8 cellular contexts compared by ENCODE assay signal in genomic region chr17:38729886-38730525, GRCh38. TPM values are rescaled to one million over a fixed set of nuclear protein-coding genes. Genes with fewer than 3 reads are reported as not detected.
A peak's percentile ranks its signal among the peaks of the same experiment; 100 is the strongest.
DNase-seq lines count a peak whose midpoint lies in the region; ATAC-seq and TF ChIP-seq lines count a peak whose summit lies in the region.

CISD3 (plus strand) TSS chr17:38730341; CDS start chr17:38730359, 18 bp downstream.

- peak; percentile 69 for ATAC-seq in GM21515 (IDR thresholded peaks at IDR 0.05; ENCODE audit: unreplicated experiment)
- peak; percentile 77 for ATAC-seq in RWPE2 (ENCODE audit: low read depth)

- H3K27me3 ChIP-seq in RWPE2 (ENCODE audit: insufficient read depth, poor library complexity, severe bottlenecking), result no peaks in the 10 kb centered on the region
- H3K27me3 ChIP-seq in neural progenitor cell, result peaks cover 13% of the 10 kb centered on the region
- H3K27me3 ChIP-seq in stomach smooth muscle (ENCODE audit: control insufficient read depth in 1 of 2, insufficient read depth in 2 of 2, low read length in 2 of 2), result no peaks in the 10 kb centered on the region

- H3K36me3 ChIP-seq in RWPE2 (ENCODE audit: low read depth), result peaks cover 37% of the 10 kb centered on the region
- no peaks in the 10 kb centered on the region for H3K36me3 ChIP-seq in neural progenitor cell
- peaks cover 4 to 10% of the 10 kb centered on the region in 2 donors for H3K36me3 ChIP-seq in stomach smooth muscle (ENCODE audit: control insufficient read depth in 2 of 2, insufficient read depth in 2 of 2, low read length in 2 of 2)

- H3K27ac ChIP-seq in RWPE2 (ENCODE audit: poor library complexity, severe bottlenecking), result peak within 1 kb of the TSS; percentile 80
- H3K27ac ChIP-seq in neural progenitor cell, result no peak within 1 kb of the TSS
- peak within 1 kb of the TSS; percentile 88 for H3K27ac ChIP-seq in stomach smooth muscle (ENCODE audit: low read length)

- H3K4me3 Mint-ChIP-seq in IgD-negative memory B cell, result peak within 1 kb of the TSS; percentile 82 to 96 (median 90)
- peak within 1 kb of the TSS; percentile 87 for H3K4me3 Mint-ChIP-seq in neural progenitor cell

- H3K9me3 Mint-ChIP-seq in IgD-negative memory B cell (no peaks in the 10 kb centered on the region), neural progenitor cell (no peaks in the 10 kb centered on the region)

- H3K27me3 Mint-ChIP-seq in IgD-negative memory B cell (no peaks in the 10 kb centered on the region), neural progenitor cell (ENCODE audit: insufficient read depth, low read depth) (peaks cover 10% of the 10 kb centered on the region)

- H3K4me2 ChIP-seq in neural progenitor cell, result peak within 1 kb of the TSS; percentile 93

- peaks cover 47% of the 10 kb centered on the region for H4K20me1 ChIP-seq in neural progenitor cell (ENCODE audit: low read depth)

- no peaks in the 10 kb centered on the region for H3K9me3 ChIP-seq in RWPE2 (ENCODE audit: severe bottlenecking)
- H3K9me3 ChIP-seq in neural progenitor cell (ENCODE audit: low read depth), result no peaks in the 10 kb centered on the region
- H3K9me3 ChIP-seq in stomach smooth muscle (ENCODE audit: control insufficient read depth in 2 of 2, low read length in 2 of 2), result no peaks in the 10 kb centered on the region

- H3K4me3 ChIP-seq in RWPE2 (ENCODE audit: severe bottlenecking), result peak within 1 kb of the TSS; percentile 65
- H3K4me3 ChIP-seq in fibroblast of villous mesenchyme (ENCODE audit: low read depth, low read length), result peak within 1 kb of the TSS; percentile 81
- H3K4me3 ChIP-seq in neural progenitor cell, result peak within 1 kb of the TSS; percentile 62
- peak within 1 kb of the TSS; percentile 86 to 88 for H3K4me3 ChIP-seq in stomach smooth muscle (ENCODE audit: low read length in 2 of 2)

- H3K27ac Mint-ChIP-seq in IgD-negative memory B cell (peak within 1 kb of the TSS; percentile 71 to 91 (median 82)), neural progenitor cell (peak within 1 kb of the TSS; percentile 30)

- H3K4me1 Mint-ChIP-seq in IgD-negative memory B cell (peaks cover 17 to 44% (median 30%) of the 10 kb centered on the region in 3 donors), neural progenitor cell (peaks cover 24% of the 10 kb centered on the region)

- no peaks in the 10 kb centered on the region for H3K4me1 ChIP-seq in RWPE2 (ENCODE audit: insufficient read depth, poor library complexity, severe bottlenecking)
- peaks cover 5% of the 10 kb centered on the region for H3K4me1 ChIP-seq in neural progenitor cell
- peaks cover 38% of the 10 kb centered on the region for H3K4me1 ChIP-seq in stomach smooth muscle (ENCODE audit: control insufficient read depth, insufficient read depth, low read length)

- H3K9ac ChIP-seq in neural progenitor cell, result peak within 1 kb of the TSS; percentile 38
- H3K9ac ChIP-seq in stomach smooth muscle (ENCODE audit: low read length in 2 of 2), result peak within 1 kb of the TSS; percentile 86

- peaks cover 39% of the 10 kb centered on the region for H3F3A ChIP-seq in neural progenitor cell (ENCODE audit: low read depth)

- H3K36me3 Mint-ChIP-seq in IgD-negative memory B cell, result peaks cover 2% of the 10 kb centered on the region
- H3K36me3 Mint-ChIP-seq in neural progenitor cell, result peaks cover 13% of the 10 kb centered on the region

- no peaks in the 10 kb centered on the region for H3K79me2 ChIP-seq in neural progenitor cell (ENCODE audit: low read depth)

- peak; percentile 91 for TF ChIP-seq CTCF in RWPE2 (IDR thresholded peaks at IDR 0.05; ENCODE audit: poor library complexity, severe bottlenecking)
- TF ChIP-seq CTCF in fibroblast of villous mesenchyme (IDR thresholded peaks at IDR 0.05; ENCODE audit: insufficient read depth, low read depth, low read length), result peak; percentile 42
- TF ChIP-seq CTCF in neural progenitor cell (IDR thresholded peaks at IDR 0.05), result peak; percentile 62

- DNase-seq in DMS 273 treated with DMSO at 0.1 percent for 48 hours (lab: John Stamatoyannopoulos, UW) (peak; percentile 36), RWPE2 (ENCODE audit: low spot score) (no peak), fibroblast of villous mesenchyme (ENCODE audit: low read depth) (peak; percentile 83), neural progenitor cell (ENCODE audit: low spot score) (peak; percentile 96)
- peak; percentile 82 for DNase-seq in activated T-helper 9 cell treated with anti-CD3 and anti-CD28 coated beads, Interleukin-2, amount 50 U/mL, for 16 hours (ENCODE audit: low read depth)

- peak within 1 kb of the TSS; percentile 50 for H2AFZ ChIP-seq in neural progenitor cell (replicated peaks)

RNA-seq across cellular contexts. Expression of gene CISD3, which starts in this region (rescaled TPM):
- polyA plus RNA-seq in IgD-negative memory B cell, result 29.1 TPM
- total RNA-seq in fibroblast of villous mesenchyme (2.6 and 3.9 TPM in 2 replicates), neural progenitor cell (ENCODE audit: low replicate concordance) (0.60 and 1.0 TPM in 2 replicates)
